12 cellular contexts compared by ENCODE assay signal in the genomic region with DNA sequence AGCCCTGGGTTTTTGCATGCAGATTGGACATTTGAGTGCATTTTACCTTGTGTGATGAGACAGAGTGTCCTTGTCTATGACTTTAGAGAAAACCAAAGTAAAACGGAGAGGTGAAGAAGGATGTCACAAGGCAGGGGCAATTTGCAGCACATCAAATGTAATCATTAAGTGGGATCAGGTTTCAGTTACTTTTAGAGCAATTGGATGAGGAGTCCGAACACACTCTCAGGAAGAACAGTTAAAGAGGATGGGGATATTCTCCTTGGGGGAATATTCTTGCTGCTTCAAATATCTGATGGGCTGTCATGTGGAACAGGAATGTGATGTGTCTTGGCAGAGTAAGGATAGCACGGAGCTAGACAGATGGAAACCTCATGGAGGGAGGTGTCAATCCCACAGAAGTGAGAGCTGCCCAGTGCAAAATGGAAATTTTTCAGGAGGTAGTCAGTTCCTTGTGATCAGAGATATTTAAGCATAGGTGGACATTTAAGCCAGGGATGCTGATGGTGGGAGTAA. TPM values are rescaled to one million over a fixed set of nuclear protein-coding genes. Genes with fewer than 3 reads are reported as not detected.
DNase-seq lines count a peak whose midpoint lies in the region; ATAC-seq, FAIRE-seq and TF ChIP-seq lines count a peak whose summit lies in the region.
"Had no signal": no experiment of that assay in that cellular context is flagged by ENCODE, and none has a peak within 500 bp of the region (broad histone marks: within the 10 kb centered on the region; RNA-seq: fewer than 3 reads in every experiment).

No MANE protein-coding gene starts in this region.

- TF ChIP-seq EP300 in GM12878 (IDR thresholded peaks at IDR 0.05; ENCODE audit: borderline replicate concordance in 1 of 2, control insufficient read depth in 1 of 2, low read depth in 2 of 2, low read length in 2 of 2) (no peak), sigmoid colon (IDR thresholded peaks at IDR 0.05) (no peak)

- no peaks in the 10 kb centered on the region for H3K9me3 ChIP-seq in CD4-positive, alpha-beta memory T cell (ENCODE audit: control insufficient read depth in 1 of 2, low read length in 2 of 2)
- H3K9me3 ChIP-seq in Karpas-422 (ENCODE audit: low read length) (no peaks in the 10 kb centered on the region), GM12878 (replicated peaks; ENCODE audit: control insufficient read depth, insufficient read depth, low read length) (no peaks in the 10 kb centered on the region), mucosa of stomach (ENCODE audit: control insufficient read depth, low read length) (no peaks in the 10 kb centered on the region), prostate gland (no peaks in the 10 kb centered on the region), left ventricle myocardium inferior (replicated peaks) (no peaks in the 10 kb centered on the region), sigmoid colon (no peaks in the 10 kb centered on the region)
- H3K9me3 ChIP-seq: HAP-1 had no signal

- peak overlapping the region; percentile 89 to 99 (median 96) for H3K27ac Mint-ChIP-seq in CD4-positive, alpha-beta memory T cell

- BruUV-seq in GM12878 (replicated peaks; lab: Mats Ljungman, UMichigan), result no TSS peak

- H2AFZ ChIP-seq in Karpas-422 (ENCODE audit: low read length) (peak overlapping the region; percentile 67; the same call in 1 of the 2 replicates), GM12878 (ENCODE audit: control insufficient read depth, low read depth, low read length) (no peak overlapping the region)

- peaks cover 8% of the 10 kb centered on the region for H3K4me1 ChIP-seq in CD4-positive, alpha-beta memory T cell (ENCODE audit: insufficient read depth, low read length)
- H3K4me1 ChIP-seq in Karpas-422 (ENCODE audit: low read length) (peaks cover 9% of the 10 kb centered on the region), GM12878 (ENCODE audit: control insufficient read depth, insufficient read depth, low read length) (no peaks in the 10 kb centered on the region), mucosa of stomach (ENCODE audit: control insufficient read depth, insufficient read depth, low read length) (peaks cover 7% of the 10 kb centered on the region), prostate gland (replicated peaks) (no peaks in the 10 kb centered on the region), left ventricle myocardium inferior (peaks cover 7% of the 10 kb centered on the region), sigmoid colon (peaks cover 0 to 6% (median 0%) of the 10 kb centered on the region in 4 donors)
- H3K4me1 ChIP-seq: HAP-1 had no signal

- FAIRE-seq in GM12878 (lab: Jason Lieb, UNC), result peak; percentile 44

- intact Hi-C loops in CD4-positive, alpha-beta memory T cell (cut with micrococcal nuclease), result loop anchor here (2.0 to 10.0 kb wide), 2 partner anchors 74 to 610 kb away; partner anchors contain the start of genes MKRN1 and MRPS33
- intact Hi-C loops in GM12878 (cut with micrococcal nuclease; ENCODE audit: unreplicated experiment), result no loop called here
- intact Hi-C loops in prostate gland (cut with DNase I), result no loop called here
- intact Hi-C loops in left ventricle myocardium inferior (cut with micrococcal nuclease), result no loop called here
- intact Hi-C loops in sigmoid colon (cut with DNase I), result no loop called here

- no peak for TF ChIP-seq RAD21 in GM12878 (IDR thresholded peaks at IDR 0.05; ENCODE audit: insufficient read depth, low read depth, low read length)

- H3K4me3 Mint-ChIP-seq in CD4-positive, alpha-beta memory T cell, result peak overlapping the region; percentile 94 to 99 (median 98)

- in situ Hi-C loops in GM12878 (cut with MboI) (no loop called here), GM13976 (cut with MboI; ENCODE audit: low sequenced_read_pairs, unreplicated experiment) (no loop called here)

- H3K79me2 ChIP-seq in Karpas-422 (ENCODE audit: low read length) (no peaks in the 10 kb centered on the region), GM12878 (ENCODE audit: control insufficient read depth, insufficient read depth, low read length) (no peaks in the 10 kb centered on the region)

- SMC1A ChIA-PET in GM12878 (lab: Charles Lee; ENCODE audit: uncharacterized antibody, unreplicated experiment), result no interaction called here

- H3K4me2 ChIP-seq in Karpas-422 (ENCODE audit: low read depth, low read length, poor library complexity, severe bottlenecking) (peak overlapping the region; percentile 45), GM12878 (ENCODE audit: control insufficient read depth, insufficient read depth) (no peak overlapping the region)
- H3K4me2 ChIP-seq: KMS-11 had no signal

- no peak for DNase-seq in CD4-positive, alpha-beta memory T cell
- no peak for DNase-seq in Karpas-422
- DNase-seq in GM12878 (ENCODE audit: low read depth, low spot score), result no peak
- no peak for DNase-seq in GM13976 (ENCODE audit: low spot score)
- no peak for DNase-seq in prostate gland (ENCODE audit: low spot score)
- no peak for DNase-seq in left ventricle myocardium inferior
- DNase-seq in sigmoid colon, result no peak
- DNase-seq: left ventricle myocardium superior had no signal

- H3K36me3 ChIP-seq in CD4-positive, alpha-beta memory T cell (ENCODE audit: insufficient read depth, low read length), result no peaks in the 10 kb centered on the region
- H3K36me3 ChIP-seq in Karpas-422 (ENCODE audit: insufficient read depth, low read length) (no peaks in the 10 kb centered on the region), GM12878 (ENCODE audit: control insufficient read depth in 2 of 2, insufficient read depth in 2 of 2, low read length in 1 of 2) (no peaks in the 10 kb centered on the region), mucosa of stomach (ENCODE audit: control insufficient read depth, insufficient read depth, low read length) (no peaks in the 10 kb centered on the region), prostate gland (no peaks in the 10 kb centered on the region), left ventricle myocardium inferior (no peaks in the 10 kb centered on the region), sigmoid colon (no peaks in the 10 kb centered on the region)
- H3K36me3 ChIP-seq: cardiac muscle cell, HAP-1 had no signal

- H3K27me3 ChIP-seq in CD4-positive, alpha-beta memory T cell (ENCODE audit: insufficient read depth, low read length), result no peaks in the 10 kb centered on the region
- no peaks in the 10 kb centered on the region for H3K27me3 ChIP-seq in Karpas-422 (ENCODE audit: low read length)
- peaks cover 0 to 3% of the 10 kb centered on the region in 2 experiments; a peak in 2 of 4 replicates for H3K27me3 ChIP-seq in GM12878 (replicated peaks in 1 of 2; ENCODE audit: control insufficient read depth in 2 of 2, insufficient read depth in 2 of 2, low read length in 1 of 2)
- H3K27me3 ChIP-seq in mucosa of stomach (ENCODE audit: control insufficient read depth, insufficient read depth, low read length), result no peaks in the 10 kb centered on the region
- no peaks in the 10 kb centered on the region for H3K27me3 ChIP-seq in prostate gland (replicated peaks; ENCODE audit: insufficient read depth)
- peaks cover 37% of the 10 kb centered on the region for H3K27me3 ChIP-seq in left ventricle myocardium inferior (ENCODE audit: low read depth)
- H3K27me3 ChIP-seq in sigmoid colon, result peaks cover 0 to 27% (median 5%) of the 10 kb centered on the region in 3 donors
- H3K27me3 ChIP-seq: cardiac muscle cell had no signal

- no peak for TF ChIP-seq CTCF in GM12878 (IDR thresholded peaks at IDR 0.05 in 2 of 3, conservative IDR thresholded peaks at IDR 0.05 in 1 of 3; ENCODE audit: control insufficient read depth in 2 of 3, extremely low read depth in 1 of 3, insufficient read depth in 1 of 3, low read depth in 3 of 3, low read length in 3 of 3)
- TF ChIP-seq CTCF in GM13976 (IDR thresholded peaks at IDR 0.05; ENCODE audit: borderline replicate concordance, control extremely low read depth, extremely low read depth, insufficient read depth, missing control alignments), result no peak
- TF ChIP-seq CTCF in prostate gland (IDR thresholded peaks at IDR 0.05), result no peak
- TF ChIP-seq CTCF in left ventricle myocardium inferior (IDR thresholded peaks at IDR 0.05; ENCODE audit: borderline replicate concordance), result no peak
- no peak for TF ChIP-seq CTCF in sigmoid colon (IDR thresholded peaks at IDR 0.05)

- peaks cover 13 to 22% (median 17%) of the 10 kb centered on the region in 4 donors for H3K4me1 Mint-ChIP-seq in CD4-positive, alpha-beta memory T cell

- RAD21 ChIA-PET in GM12878 (lab: Charles Lee; ENCODE audit: unreplicated experiment), result no interaction called here

- 0 out of 2 replicates have a peak overlapping the region, but pooled peaks have one; percentile 16 for H3K9ac ChIP-seq in Karpas-422 (ENCODE audit: low read length)
- no peak overlapping the region for H3K9ac ChIP-seq in GM12878 (ENCODE audit: control insufficient read depth, insufficient read depth, low read length)
- H3K9ac ChIP-seq in mucosa of stomach (ENCODE audit: low read length), result peak overlapping the region; percentile 72
- H3K9ac ChIP-seq: KMS-11 had no signal

- H3K9me2 ChIP-seq in Karpas-422 (replicated peaks; ENCODE audit: insufficient read depth, low read length), result no peaks in the 10 kb centered on the region

- no peaks in the 10 kb centered on the region for H3K9me3 Mint-ChIP-seq in CD4-positive, alpha-beta memory T cell

- TF ChIP-seq POLR2A in GM12878 (IDR thresholded peaks at IDR 0.05; ENCODE audit: low read depth, low read length) (no peak), prostate gland (IDR thresholded peaks at IDR 0.05) (no peak), sigmoid colon (IDR thresholded peaks at IDR 0.05) (no peak)

- H4K20me1 ChIP-seq in Karpas-422 (ENCODE audit: insufficient read depth, low read depth, low read length), result no peaks in the 10 kb centered on the region
- no peaks in the 10 kb centered on the region for H4K20me1 ChIP-seq in GM12878 (ENCODE audit: control insufficient read depth, insufficient read depth)

- peaks cover 6 to 10% of the 10 kb centered on the region in 2 donors for H3K36me3 Mint-ChIP-seq in CD4-positive, alpha-beta memory T cell

- POLR2A ChIA-PET in CD4-positive, alpha-beta memory T cell (lab: Charles Lee; ENCODE audit: partially characterized antibody), result interaction anchor here (1.4 kb wide), 3 partner anchors 28 to 227 kb away, joined by 3 to 8 read pairs (median 5); partner anchors contain the start of gene MKRN1
- POLR2A ChIA-PET in GM12878 (lab: Charles Lee), result no interaction called here

- ATAC-seq in GM12878, result no peak

- WGBS in GM12878 (ENCODE audit: insufficient coverage, insufficient replicate concordance, low lambda C conversion rate, missing lambda C conversion rate), result 84% methylated on average over 3 of the region's 3 CpGs
- WGBS in prostate gland, result 22% methylated on average over 3 of the region's 3 CpGs
- 29 to 57% methylated on average over 3 of the region's 3 CpGs for WGBS in sigmoid colon, 2 donors

- H3K4me3 ChIP-seq in CD4-positive, alpha-beta memory T cell (ENCODE audit: low read length in 2 of 2), result peak overlapping the region; percentile 74 to 92
- H3K4me3 ChIP-seq in Karpas-422 (ENCODE audit: low read length) (peak overlapping the region; percentile 56; the same call in 1 of the 2 replicates), GM12878 (no peak overlapping the region), mucosa of stomach (ENCODE audit: low read length) (peak overlapping the region; percentile 63), prostate gland (peak overlapping the region in 1 of 2 donors; percentile 43), left ventricle myocardium inferior (no peak overlapping the region), sigmoid colon (no peak overlapping the region)
- H3K4me3 ChIP-seq: HAP-1 had no signal

- no peaks in the 10 kb centered on the region for H3K27me3 Mint-ChIP-seq in CD4-positive, alpha-beta memory T cell

- H3K27ac ChIP-seq in CD4-positive, alpha-beta memory T cell (ENCODE audit: low read depth, low read length), result peak overlapping the region; percentile 63
- H3K27ac ChIP-seq in Karpas-422 (ENCODE audit: low read length) (no peak overlapping the region), GM12878 (ENCODE audit: control insufficient read depth, insufficient read depth) (no peak overlapping the region), prostate gland (no peak overlapping the region), left ventricle myocardium inferior (replicated peaks) (no peak overlapping the region), sigmoid colon (no peak overlapping the region)
- H3K27ac ChIP-seq: cardiac muscle cell, KMS-11 had no signal

- CTCF ChIA-PET in CD4-positive, alpha-beta memory T cell (lab: Charles Lee; ENCODE audit: partially characterized antibody), result no interaction called here
- CTCF ChIA-PET in GM12878 (lab: Yijun Ruan, JAX), result no interaction called here

RNA-seq across cellular contexts. Expression of gene RAB19, which starts 0.8 kb away (rescaled TPM):
- 1 to 10 TPM; 2.5 to 3.2 TPM for total RNA-seq in CD4-positive, alpha-beta memory T cell
- polyA plus RNA-seq in CD4-positive, alpha-beta memory T cell, result 1 to 10 TPM; 1.6 to 2.1 TPM
- not detected in 2 replicates for total RNA-seq in Karpas-422 (2014; rRNA removed; shearing (Covaris generic); ENCODE audit: low replicate concordance)
- total RNA-seq in GM12878 (2013; cell fraction: nucleolus; rRNA removed), result not detected in 2 replicates
- 0.22 and 1.0 TPM in 2 replicates for total RNA-seq in GM12878 (2014; rRNA removed)
- 0.54 TPM in 1 of 2 replicates, not detected in the other for total RNA-seq in GM12878 (2014; rRNA removed; fragmentation: Illumina TruSeq; extraction: Trizol)
- 0.35 TPM in 1 of 2 replicates, not detected in the other for total RNA-seq in GM12878 (2021)
- not detected for polyA plus RNA-seq in GM12878 (2011; ENCODE audit: low read depth)
- polyA plus RNA-seq in GM12878 (2011; rRNA removed), result not detected in 2 replicates
- not detected in 2 replicates for polyA plus RNA-seq in GM12878 (2011; cell fraction: cytosol; rRNA removed)
- not detected in 2 replicates for polyA plus RNA-seq in GM12878 (2011; cell fraction: nucleus; rRNA removed)
- polyA plus RNA-seq in GM12878 (2012), result 0.42 TPM in 1 of 2 replicates, not detected in the other
- polyA plus RNA-seq in GM12878 (2014; fragmentation: Illumina TruSeq; extraction: Trizol), result 0.22 and 0.27 TPM in 2 replicates
- polyA plus RNA-seq in GM12878 (2014; fragmentation: Nextera tagmentation; extraction: Ambion mirVana), result under 1 TPM in 1 of 2 experiments, not detected in 1; 0.23 TPM
- 0.14 and 0.20 TPM in 2 replicates for polyA plus RNA-seq in GM12878 (2014; rRNA removed)
- polyA plus RNA-seq in GM12878 (2016; fragmentation: Nextera tagmentation; extraction: Ambion mirVana), result not detected
- 0.51 TPM in 1 of 2 replicates, not detected in the other for polyA minus RNA-seq in GM12878 (2011; rRNA and poly(A)+ RNA removed)
- polyA minus RNA-seq in GM12878 (2011; cell fraction: cytosol; rRNA and poly(A)+ RNA removed), result not detected in 2 replicates
- not detected in 2 replicates for polyA minus RNA-seq in GM12878 (2011; cell fraction: nucleus; rRNA and poly(A)+ RNA removed)
- 1 to 10 TPM in 1 of 2 donors, under 1 TPM in 1; 0.80 to 9.3 TPM for total RNA-seq in prostate gland
- not detected for total RNA-seq in left ventricle myocardium inferior
- not detected for total RNA-seq in sigmoid colon
- 1 to 10 TPM; 1.8 to 8.2 (median 3.0) TPM for polyA plus RNA-seq in sigmoid colon
- total RNA-seq: left ventricle myocardium superior had no signal

RNA-seq across cellular contexts. Expression of gene SLC37A3, which starts 6.3 kb away (rescaled TPM):
- 10 to 100 TPM; 32.5 to 42.5 TPM for total RNA-seq in CD4-positive, alpha-beta memory T cell
- 10 to 100 TPM; 15.0 to 24.0 TPM for polyA plus RNA-seq in CD4-positive, alpha-beta memory T cell
- total RNA-seq in Karpas-422 (2014; rRNA removed; shearing (Covaris generic); ENCODE audit: low replicate concordance), result 4.2 and 5.6 TPM in 2 replicates
- total RNA-seq in GM12878 (2013; cell fraction: nucleolus; rRNA removed), result 51.7 and 59.1 TPM in 2 replicates
- total RNA-seq in GM12878 (2014; rRNA removed) (9.3 and 9.7 TPM in 2 replicates), GM12878 (2014; rRNA removed; fragmentation: Illumina TruSeq; extraction: Trizol) (10.5 and 11.4 TPM in 2 replicates), GM12878 (2021) (12.3 and 13.6 TPM in 2 replicates), prostate gland (10 to 100 TPM; 25.8 to 38.8 TPM), left ventricle myocardium inferior (7.5 TPM), sigmoid colon (100 to 1,000 TPM in 1 of 4 donors, 10 to 100 TPM in 3; 54.6 to 109 (median 67.0) TPM)
- polyA plus RNA-seq in GM12878 (2011; ENCODE audit: low read depth), result 8.3 TPM
- polyA plus RNA-seq in GM12878 (2011; rRNA removed) (13.6 and 16.7 TPM in 2 replicates), GM12878 (2014; fragmentation: Illumina TruSeq; extraction: Trizol) (11.9 and 16.4 TPM in 2 replicates), GM12878 (2014; fragmentation: Nextera tagmentation; extraction: Ambion mirVana) (1 to 10 TPM; 3.7 to 4.8 TPM), GM12878 (2014; rRNA removed) (11.4 and 12.8 TPM in 2 replicates), GM12878 (2016; fragmentation: Nextera tagmentation; extraction: Ambion mirVana) (10 to 100 TPM in 1 of 2 experiments, 1 to 10 TPM in 1; 8.5 to 10.5 TPM), sigmoid colon (10 to 100 TPM; 12.3 to 23.0 (median 13.8) TPM)
- 9.8 and 10.9 TPM in 2 replicates for polyA plus RNA-seq in GM12878 (2011; cell fraction: cytosol; rRNA removed)
- 23.0 and 26.3 TPM in 2 replicates for polyA plus RNA-seq in GM12878 (2011; cell fraction: nucleus; rRNA removed)
- 7.8 and 8.9 TPM in 2 replicates for polyA plus RNA-seq in GM12878 (2012)
- 22.1 and 29.1 TPM in 2 replicates for polyA minus RNA-seq in GM12878 (2011; rRNA and poly(A)+ RNA removed)
- 4.7 and 7.8 TPM in 2 replicates for polyA minus RNA-seq in GM12878 (2011; cell fraction: cytosol; rRNA and poly(A)+ RNA removed)
- polyA minus RNA-seq in GM12878 (2011; cell fraction: nucleus; rRNA and poly(A)+ RNA removed), result 9.8 and 19.8 TPM in 2 replicates

Comparison
In these comparisons a context has a peak if more than half of its experiments do, and no peak if none do; other contexts are left out.
1. H3K4me3 ChIP-seq: peak in CD4-positive, alpha-beta memory T cell (2 of 2), Karpas-422 (single experiment) and mucosa of stomach (single experiment); none in GM12878 (single experiment), left ventricle myocardium inferior (single experiment) and sigmoid colon (0 of 4).